Comparison of ENCODE assay signal across 11 cellular contexts in the genomic region with DNA sequence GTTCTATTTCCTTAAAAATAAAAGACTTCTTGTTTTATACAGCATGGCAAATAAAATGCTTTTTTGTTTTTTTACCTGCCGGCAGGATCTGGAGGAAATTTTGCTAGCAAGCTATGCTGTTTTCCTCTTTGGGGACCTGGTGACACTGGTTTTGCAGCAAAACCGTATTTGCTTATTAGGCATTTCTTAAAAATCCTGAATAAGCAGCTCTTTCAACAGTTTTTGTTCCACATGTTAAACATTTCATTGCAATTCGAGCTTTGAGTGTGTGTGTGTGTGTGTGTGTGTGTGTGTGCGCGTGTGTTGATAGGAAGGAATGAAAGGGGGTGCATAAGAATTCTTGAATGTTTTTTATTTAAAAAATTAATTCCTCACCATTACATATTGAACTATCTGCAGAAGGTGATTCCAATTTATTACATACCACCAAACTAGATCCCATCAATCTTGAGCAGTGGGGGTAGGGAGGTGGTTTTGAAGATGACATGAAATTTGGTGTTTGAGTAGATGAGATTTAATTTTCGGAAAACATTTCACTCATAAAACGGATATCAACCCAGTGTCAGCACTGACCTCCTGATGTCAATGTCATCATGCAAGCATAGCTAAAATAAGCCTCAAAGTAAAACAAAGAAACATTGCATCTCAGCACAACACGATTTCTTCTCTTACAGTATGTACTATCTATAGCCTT. TPM values are rescaled to one million over a fixed set of nuclear protein-coding genes. Genes with fewer than 3 reads are reported as not detected.
DNase-seq lines count a peak whose midpoint lies in the region; ATAC-seq and TF ChIP-seq lines count a peak whose summit lies in the region.
"Had no signal": no experiment of that assay in that cellular context is flagged by ENCODE, and none has a peak within 500 bp of the region (broad histone marks: within the 10 kb centered on the region; RNA-seq: fewer than 3 reads in every experiment).

No MANE protein-coding gene starts in this region.

- no peak overlapping the region for H3K27ac Mint-ChIP-seq in activated T-cell treated with anti-CD3 and anti-CD28 coated beads, Interleukin-2, amount 50 U/mL, for 24 hours
- peak overlapping the region; percentile 93 for H3K27ac Mint-ChIP-seq in T-helper 17 cell
- H3K27ac Mint-ChIP-seq: activated naive CD8-positive, alpha-beta T cell treated with anti-CD3 and anti-CD28 coated beads, Interleukin-2, amount 10 ng/mL, durations not matched to agents 7 days and 5 days had no signal

- H3K4me1 Mint-ChIP-seq in activated T-cell treated with anti-CD3 and anti-CD28 coated beads, Interleukin-2, amount 50 U/mL, for 24 hours (ENCODE audit: low read depth) = peaks cover 18% of the 10 kb centered on the region
- H3K4me1 Mint-ChIP-seq in T-helper 17 cell = peaks cover 21% of the 10 kb centered on the region

- peak overlapping the region in 2 of 3 donors; percentile 56 to 69 for H3K27ac ChIP-seq in thyroid gland
- no peak overlapping the region for H3K27ac ChIP-seq in gastrocnemius medialis

- H3K4me1 ChIP-seq in thyroid gland = peaks cover 63 to 69% of the 10 kb centered on the region in 2 donors
- H3K4me1 ChIP-seq in gastrocnemius medialis = peaks cover 0 to 3% of the 10 kb centered on the region in 2 donors

- DNase-seq in activated T-cell treated with anti-CD3 and anti-CD28 coated beads, Interleukin-2, amount 50 U/mL, for 24 hours = no peak
- DNase-seq in activated T-cell treated with anti-CD3 and anti-CD28 coated beads, Interleukin-2, amount 50 U/mL, for 48 hours = no peak
- DNase-seq in T-helper 17 cell (no peak), foreskin fibroblast (peak in 1 of 2 donors; percentile 38), thyroid gland (peak; percentile 30 to 50), NK-92 (lab: John Stamatoyannopoulos, UW; ENCODE audit: unreplicated experiment) (no peak), gastrocnemius medialis (no peak)
- DNase-seq in stimulated activated CD4-positive, alpha-beta T cell treated with anti-CD3 and anti-CD28 coated beads, Interleukin-15, amount 100 ng/mL, for 24 hours = no peak
- DNase-seq: activated naive CD8-positive, alpha-beta T cell treated with anti-CD3 and anti-CD28 coated beads, Interleukin-2, amount 10 ng/mL, durations not matched to agents 7 days and 5 days; heart left ventricle; NCI-H226 had no signal

- H3K36me3 ChIP-seq in thyroid gland (no peaks in the 10 kb centered on the region), gastrocnemius medialis (peaks cover 0 to 13% of the 10 kb centered on the region in 2 donors)

- H3K27me3 ChIP-seq in thyroid gland (no peaks in the 10 kb centered on the region), gastrocnemius medialis (no peaks in the 10 kb centered on the region)
- H3K27me3 ChIP-seq: heart left ventricle had no signal

- no peaks in the 10 kb centered on the region for H3K27me3 Mint-ChIP-seq in activated T-cell treated with anti-CD3 and anti-CD28 coated beads, Interleukin-2, amount 50 U/mL, for 24 hours
- H3K27me3 Mint-ChIP-seq in T-helper 17 cell = peaks cover 7% of the 10 kb centered on the region

- no peaks in the 10 kb centered on the region for H3K36me3 Mint-ChIP-seq in activated T-cell treated with anti-CD3 and anti-CD28 coated beads, Interleukin-2, amount 50 U/mL, for 24 hours (ENCODE audit: low read depth)
- H3K36me3 Mint-ChIP-seq in T-helper 17 cell (ENCODE audit: low read depth) = no peaks in the 10 kb centered on the region

- no peak for TF ChIP-seq CTCF in foreskin fibroblast (IDR thresholded peaks at IDR 0.05; ENCODE audit: low read depth, low read length)
- TF ChIP-seq CTCF in thyroid gland (IDR thresholded peaks at IDR 0.05) = no peak
- TF ChIP-seq CTCF in gastrocnemius medialis (IDR thresholded peaks at IDR 0.05 in 4 of 5, conservative IDR thresholded peaks at IDR 0.05 in 1 of 5) = no peak

- peak overlapping the region; percentile 50 for H3K4me3 Mint-ChIP-seq in activated T-cell treated with anti-CD3 and anti-CD28 coated beads, Interleukin-2, amount 50 U/mL, for 24 hours
- peak overlapping the region; percentile 89 for H3K4me3 Mint-ChIP-seq in T-helper 17 cell
- H3K4me3 Mint-ChIP-seq: activated naive CD8-positive, alpha-beta T cell treated with anti-CD3 and anti-CD28 coated beads, Interleukin-2, amount 10 ng/mL, durations not matched to agents 7 days and 5 days had no signal

- H3K9me3 ChIP-seq in T-helper 17 cell (ENCODE audit: control insufficient read depth, low read length, poor library complexity, severe bottlenecking) (no peaks in the 10 kb centered on the region), thyroid gland (no peaks in the 10 kb centered on the region), gastrocnemius medialis (no peaks in the 10 kb centered on the region)
- H3K9me3 ChIP-seq: heart left ventricle had no signal

- intact Hi-C loops in thyroid gland (cut with DNase I) = no loop called here
- intact Hi-C loops in gastrocnemius medialis (cut with DNase I; ENCODE audit: low total_unique reads) = no loop called here

- ATAC-seq in T-helper 17 cell (peak; percentile 16), gastrocnemius medialis (no peak)
- ATAC-seq: heart left ventricle had no signal

- H3K9me3 Mint-ChIP-seq in activated T-cell treated with anti-CD3 and anti-CD28 coated beads, Interleukin-2, amount 50 U/mL, for 24 hours = no peaks in the 10 kb centered on the region
- H3K9me3 Mint-ChIP-seq: activated naive CD8-positive, alpha-beta T cell treated with anti-CD3 and anti-CD28 coated beads, Interleukin-2, amount 10 ng/mL, durations not matched to agents 7 days and 5 days had no signal

- TF ChIP-seq POLR2A in thyroid gland (IDR thresholded peaks at IDR 0.05) (peak in 1 of 2 donors; percentile 26), gastrocnemius medialis (IDR thresholded peaks at IDR 0.05) (no peak)

- 42 to 44% methylated on average over 8 of the region's 8 CpGs for WGBS in thyroid gland, 2 donors

- H3K4me3 ChIP-seq in foreskin fibroblast (ENCODE audit: low read depth in 1 of 2, low read length in 2 of 2) (peak overlapping the region; percentile 50 to 79), thyroid gland (replicated peaks in 1 of 3) (no peak overlapping the region), gastrocnemius medialis (no peak overlapping the region)

- in situ Hi-C loops in gastrocnemius medialis (cut with MboI; ENCODE audit: low sequenced_read_pairs in 4 of 4) = no loop called here

RNA-seq across cellular contexts. Expression of a gene that starts 17.2 kb away (rescaled TPM):
- total RNA-seq in T-helper 17 cell (10 to 100 TPM; 51.6 to 54.0 TPM), thyroid gland (100 to 1,000 TPM; 143 to 185 (median 165) TPM), gastrocnemius medialis (100 to 1,000 TPM; 160 to 415 (median 232) TPM)

Comparison
In these comparisons a context has a peak if more than half of its experiments do, and no peak if none do; other contexts are left out.
1. DNase-seq: peak in thyroid gland (2 of 2); none in activated T-cell treated with anti-CD3 and anti-CD28 coated beads, Interleukin-2, amount 50 U/mL, for 24 hours (single experiment), activated T-cell treated with anti-CD3 and anti-CD28 coated beads, Interleukin-2, amount 50 U/mL, for 48 hours (0 of 2), T-helper 17 cell (0 of 3), NK-92 (single experiment), stimulated activated CD4-positive, alpha-beta T cell treated with anti-CD3 and anti-CD28 coated beads, Interleukin-15, amount 100 ng/mL, for 24 hours (single experiment) and gastrocnemius medialis (0 of 2).
2. H3K4me3 ChIP-seq: peak in foreskin fibroblast (2 of 2); none in thyroid gland (0 of 3) and gastrocnemius medialis (0 of 4).
3. H3K27ac ChIP-seq: peak in thyroid gland (2 of 3); none in gastrocnemius medialis (0 of 4).